ENCODE assay signal across 18 cellular contexts in the genomic region with DNA sequence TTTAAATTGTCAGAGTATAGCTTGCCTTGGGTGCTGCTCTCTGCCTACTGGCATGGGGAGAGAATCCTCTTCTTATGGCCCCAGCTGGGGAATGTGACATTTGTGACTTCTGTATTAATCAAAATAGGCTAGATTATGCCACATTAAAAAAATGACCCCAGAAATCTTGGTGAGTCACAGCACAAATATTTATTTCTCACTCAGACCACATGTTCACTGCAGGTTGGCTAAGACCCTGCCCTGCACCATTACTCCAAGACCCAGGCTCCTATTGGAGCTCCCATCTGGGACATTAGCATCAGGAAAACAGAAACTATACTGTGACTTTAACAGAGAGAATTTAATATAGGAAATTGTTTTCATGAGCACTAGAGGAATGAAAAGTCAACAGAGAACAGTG.
"Had no signal": no experiment of that assay in that cellular context is flagged by ENCODE, and none has a peak within 500 bp of the region (broad histone marks: within the 10 kb centered on the region; RNA-seq: fewer than 3 reads in every experiment).

No MANE protein-coding gene starts in this region.

- H3K27ac Mint-ChIP-seq: activated B cell treated with CpG ODN at 0.5 μM for 24 hours; activated CD8-positive, alpha-beta T cell treated with anti-CD3 and anti-CD28 coated beads, Interleukin-2, amount 10 ng/mL, durations not matched to agents 7 days and 5 days; nephron progenitor cell; stimulated activated memory B cell treated with anti-CD40 and anti-IgM and Interleukin-4, amounts not matched to agents 10 μg/mL and 1 μg/mL and 100 μg/mL, for 72 hours had no signal

- H3K27me3 ChIP-seq: adrenal gland, brain microvascular endothelial cell, vagina had no signal

- H3K9me3 ChIP-seq: adrenal gland, tibial artery, vagina had no signal

- DNase-seq: activated B cell treated with CpG ODN at 0.5 μM for 24 hours; activated CD4-positive, alpha-beta T cell treated with anti-CD3 and anti-CD28 coated beads for 48 hours; activated CD8-positive, alpha-beta memory T cell treated with anti-CD3 and anti-CD28 coated beads, Interleukin-2, amount 50 U/mL, for 4 hours; activated CD8-positive, alpha-beta T cell treated with anti-CD3 and anti-CD28 coated beads, Interleukin-2, amount 10 ng/mL, durations not matched to agents 7 days and 5 days; activated effector memory CD4-positive, alpha-beta T cell treated with anti-CD3 and anti-CD28 coated beads, Interleukin-2, amount 50 U/mL, for 16 hours; activated T-cell treated with anti-CD3 and anti-CD28 coated beads, Interleukin-2, amount 50 U/mL, for 48 hours; brain microvascular endothelial cell; effector memory CD4-positive, alpha-beta T cell; foreskin melanocyte; head of caudate nucleus; nephron progenitor cell; tibial artery had no signal

- ATAC-seq: activated CD8-positive, alpha-beta T cell treated with anti-CD3 and anti-CD28 coated beads, Interleukin-2, amount 10 ng/mL, durations not matched to agents 7 days and 5 days; stimulated activated memory B cell treated with anti-CD40 and anti-IgM and Interleukin-4, amounts not matched to agents 10 μg/mL and 1 μg/mL and 100 μg/mL, for 72 hours had no signal

- H3K4me1 ChIP-seq: adrenal gland, tibial artery, vagina had no signal

- H3K4me1 Mint-ChIP-seq: activated naive CD4-positive, alpha-beta T cell treated with anti-CD3 and anti-CD28 coated beads, Interleukin-2, amount 50 U/mL, for 24 hours had no signal

- H3K9me3 Mint-ChIP-seq: activated B cell treated with CpG ODN at 0.5 μM for 24 hours; activated naive CD4-positive, alpha-beta T cell treated with anti-CD3 and anti-CD28 coated beads, Interleukin-2, amount 50 U/mL, for 24 hours; dendritic cell treated with granulocyte-macrophage colony-stimulating factor and Interleukin-4, amounts not matched to agents 40 ng/mL and 50 ng/mL, for 4 days; nephron progenitor cell; stimulated activated memory B cell treated with anti-CD40 and anti-IgM and Interleukin-4, amounts not matched to agents 10 μg/mL and 1 μg/mL and 100 μg/mL, for 72 hours had no signal

- H3K27ac ChIP-seq: adrenal gland, brain microvascular endothelial cell, epithelial cell of prostate, tibial artery, vagina had no signal

- H3K36me3 Mint-ChIP-seq: activated naive CD4-positive, alpha-beta T cell treated with anti-CD3 and anti-CD28 coated beads, Interleukin-2, amount 50 U/mL, for 24 hours; stimulated activated memory B cell treated with anti-CD40 and anti-IgM and Interleukin-4, amounts not matched to agents 10 μg/mL and 1 μg/mL and 100 μg/mL, for 72 hours had no signal

- H3K4me3 Mint-ChIP-seq: activated B cell treated with CpG ODN at 0.5 μM for 24 hours; activated CD8-positive, alpha-beta T cell treated with anti-CD3 and anti-CD28 coated beads, Interleukin-2, amount 10 ng/mL, durations not matched to agents 7 days and 5 days; activated naive CD4-positive, alpha-beta T cell treated with anti-CD3 and anti-CD28 coated beads, Interleukin-2, amount 50 U/mL, for 24 hours; dendritic cell treated with granulocyte-macrophage colony-stimulating factor and Interleukin-4, amounts not matched to agents 40 ng/mL and 50 ng/mL, for 4 days; nephron progenitor cell; stimulated activated memory B cell treated with anti-CD40 and anti-IgM and Interleukin-4, amounts not matched to agents 10 μg/mL and 1 μg/mL and 100 μg/mL, for 72 hours had no signal

- H3K4me3 ChIP-seq: adrenal gland, tibial artery, vagina had no signal

- H3K36me3 ChIP-seq: adrenal gland, brain microvascular endothelial cell, tibial artery, vagina had no signal
